28 cellular contexts compared by ENCODE assay signal in genomic region chr1:82030830-82031229, GRCh38.
A peak's percentile ranks its signal among the peaks of the same experiment; 100 is the strongest.
DNase-seq lines count a peak whose midpoint lies in the region; ATAC-seq, FAIRE-seq and TF ChIP-seq lines count a peak whose summit lies in the region.
"Had no signal": no experiment of that assay in that cellular context is flagged by ENCODE, and none has a peak within 500 bp of the region (broad histone marks: within the 10 kb centered on the region; RNA-seq: fewer than 3 reads in every experiment).

No MANE protein-coding gene starts in this region.

- DNase-seq in left lobe of liver (ENCODE audit: low spot score) (no peak), inferior parietal cortex (ENCODE audit: extremely low spot score) (no peak), testis (no peak)
- DNase-seq in activated naive CD4-positive, alpha-beta T cell treated with anti-CD3 and anti-CD28 coated beads, Interleukin-2, amount 50 U/mL, for 72 hours (ENCODE audit: low spot score in 2 of 2) = no peak
- DNase-seq: ACHN; AML-193; BE2C; CD4-positive, alpha-beta T cell; CD8-positive, alpha-beta memory T cell; DMS 273 treated with DMSO at 0.1 percent for 48 hours; DMS79; EL; GF-D8; GM23248; H7; HCEC 1CT had no signal

- H3K27ac ChIP-seq in testis = no peak overlapping the region
- H3K27ac ChIP-seq: 22Rv1; A549; BLaER1 treated with 17β-estradiol and CSF1 and Interleukin-3, amounts not matched to agents 10 nM and 100 nM; GM23248 had no signal

- H3K9me3 Mint-ChIP-seq in activated naive CD4-positive, alpha-beta T cell treated with anti-CD3 and anti-CD28 coated beads, Interleukin-2, amount 50 U/mL, for 72 hours = peaks cover 0 to 3% of the 10 kb centered on the region in 2 donors
- H3K9me3 Mint-ChIP-seq: CD4-positive, alpha-beta T cell had no signal

- H3K27ac Mint-ChIP-seq in activated naive CD4-positive, alpha-beta T cell treated with anti-CD3 and anti-CD28 coated beads, Interleukin-2, amount 50 U/mL, for 72 hours = no peak overlapping the region
- H3K27ac Mint-ChIP-seq: CD14-positive monocyte; CD4-positive, alpha-beta T cell; CD8-positive, alpha-beta memory T cell had no signal

- H3K4me3 ChIP-seq in testis = no peak overlapping the region
- H3K4me3 ChIP-seq: A549; BLaER1 treated with 17β-estradiol and CSF1 and Interleukin-3, amounts not matched to agents 10 nM and 100 nM; GM23248 had no signal

- ATAC-seq in GM18508 (IDR thresholded peaks at IDR 0.05; ENCODE audit: insufficient read depth, unreplicated experiment) (peak; percentile 66), GM19324 (IDR thresholded peaks at IDR 0.05; ENCODE audit: low FRiP score, unreplicated experiment) (peak; percentile 44), left lobe of liver (peak; percentile 48), HG03175 (IDR thresholded peaks at IDR 0.05; ENCODE audit: unreplicated experiment) (no peak)
- ATAC-seq in activated naive CD4-positive, alpha-beta T cell treated with anti-CD3 and anti-CD28 coated beads, Interleukin-2, amount 50 U/mL, for 72 hours = no peak
- ATAC-seq: A549 had no signal

- FAIRE-seq in endometrium (lab: Jason Lieb, UNC) = peak; percentile 26
- FAIRE-seq: A549, D721Med, GM12891, GM18507, H1 had no signal

- H3K36me3 ChIP-seq in testis (ENCODE audit: low read depth, missing control alignments) = no peaks in the 10 kb centered on the region
- H3K36me3 ChIP-seq: BE2C; BLaER1 treated with 17β-estradiol and CSF1 and Interleukin-3, amounts not matched to agents 10 nM and 100 nM had no signal

- no peaks in the 10 kb centered on the region for H3K36me3 Mint-ChIP-seq in activated naive CD4-positive, alpha-beta T cell treated with anti-CD3 and anti-CD28 coated beads, Interleukin-2, amount 50 U/mL, for 72 hours
- H3K36me3 Mint-ChIP-seq: CD14-positive monocyte; CD8-positive, alpha-beta memory T cell had no signal

- intact Hi-C loops in testis (cut with DNase I; ENCODE audit: low total_unique reads) = no loop called here

- no peaks in the 10 kb centered on the region for H3K27me3 ChIP-seq in testis
- H3K27me3 ChIP-seq: BE2C; BLaER1 treated with 17β-estradiol and CSF1 and Interleukin-3, amounts not matched to agents 10 nM and 100 nM had no signal

- TF ChIP-seq POLR2A in testis (IDR thresholded peaks at IDR 0.05) = no peak

- 93 to 97% methylated on average over 3 of the region's 3 CpGs for WGBS in testis, 2 donors

- H3K4me1 ChIP-seq in testis = no peaks in the 10 kb centered on the region
- H3K4me1 ChIP-seq: A549; BE2C; BLaER1 treated with 17β-estradiol and CSF1 and Interleukin-3, amounts not matched to agents 10 nM and 100 nM had no signal

- TF ChIP-seq CTCF in testis (IDR thresholded peaks at IDR 0.05) = no peak

- H3K9me3 ChIP-seq in testis = no peaks in the 10 kb centered on the region
- H3K9me3 ChIP-seq: A549; BE2C; BLaER1 treated with 17β-estradiol and CSF1 and Interleukin-3, amounts not matched to agents 10 nM and 100 nM had no signal

Comparison
In these comparisons a context has a peak if more than half of its experiments do, and no peak if none do; other contexts are left out.
1. ATAC-seq: peak in GM18508 (single experiment), GM19324 (single experiment) and left lobe of liver (single experiment); none in activated naive CD4-positive, alpha-beta T cell treated with anti-CD3 and anti-CD28 coated beads, Interleukin-2, amount 50 U/mL, for 72 hours (0 of 2) and HG03175 (single experiment).